ENCODE assay signal across 11 cellular contexts in the genomic region with DNA sequence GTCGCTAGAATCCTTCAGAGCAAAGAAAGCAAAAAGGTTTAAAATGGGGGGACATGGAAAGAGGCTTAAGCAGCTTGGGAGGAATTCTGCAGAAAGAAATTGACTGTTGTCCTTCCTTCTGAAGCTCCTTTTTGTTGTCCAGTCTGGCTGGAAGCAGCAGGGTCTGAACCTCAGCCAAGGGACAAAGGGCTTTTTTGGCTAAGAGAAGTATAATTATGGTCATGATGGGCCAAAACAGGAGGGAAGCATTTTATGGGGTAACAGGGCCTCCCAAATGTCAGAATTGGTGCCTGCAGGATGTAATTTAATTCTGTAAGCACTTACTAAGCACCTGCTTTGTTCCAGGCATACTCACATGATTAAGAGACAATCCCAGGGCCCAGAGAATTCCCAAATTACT.
"Had no signal": no experiment of that assay in that cellular context is flagged by ENCODE, and none has a peak within 500 bp of the region (broad histone marks: within the 10 kb centered on the region; RNA-seq: fewer than 3 reads in every experiment).

No MANE protein-coding gene starts in this region.

- H3K27me3 ChIP-seq: heart right ventricle, right atrium auricular region had no signal

- H3K9me3 ChIP-seq: heart right ventricle, mucosa of descending colon, right atrium auricular region had no signal

- DNase-seq: effector memory CD4-positive, alpha-beta T cell; heart right ventricle; islet precursor cell; left ventricle myocardium superior; mucosa of descending colon; naive thymus-derived CD8-positive, alpha-beta T cell; stimulated activated CD4-positive, alpha-beta T cell treated with anti-CD3 and anti-CD28 coated beads, Interleukin-2, amount 100 ng/mL, for 48 hours; stimulated activated naive CD4-positive, alpha-beta T cell treated with Interleukin-2 at 50 U/mL for 16 hours; trophoblast cell had no signal

- H3K27ac Mint-ChIP-seq: naive thymus-derived CD8-positive, alpha-beta T cell had no signal

- H3K4me1 Mint-ChIP-seq: naive thymus-derived CD8-positive, alpha-beta T cell had no signal

- H3K4me3 Mint-ChIP-seq: naive thymus-derived CD8-positive, alpha-beta T cell had no signal

- H3K9me3 Mint-ChIP-seq: naive thymus-derived CD8-positive, alpha-beta T cell had no signal

- ATAC-seq: esophagus mucosa; heart right ventricle; left ventricle myocardium superior; mucosa of descending colon; naive thymus-derived CD8-positive, alpha-beta T cell had no signal

- H3K27ac ChIP-seq: heart right ventricle, right atrium auricular region had no signal

- H3K36me3 Mint-ChIP-seq: naive thymus-derived CD8-positive, alpha-beta T cell had no signal
